In the genomic region with DNA sequence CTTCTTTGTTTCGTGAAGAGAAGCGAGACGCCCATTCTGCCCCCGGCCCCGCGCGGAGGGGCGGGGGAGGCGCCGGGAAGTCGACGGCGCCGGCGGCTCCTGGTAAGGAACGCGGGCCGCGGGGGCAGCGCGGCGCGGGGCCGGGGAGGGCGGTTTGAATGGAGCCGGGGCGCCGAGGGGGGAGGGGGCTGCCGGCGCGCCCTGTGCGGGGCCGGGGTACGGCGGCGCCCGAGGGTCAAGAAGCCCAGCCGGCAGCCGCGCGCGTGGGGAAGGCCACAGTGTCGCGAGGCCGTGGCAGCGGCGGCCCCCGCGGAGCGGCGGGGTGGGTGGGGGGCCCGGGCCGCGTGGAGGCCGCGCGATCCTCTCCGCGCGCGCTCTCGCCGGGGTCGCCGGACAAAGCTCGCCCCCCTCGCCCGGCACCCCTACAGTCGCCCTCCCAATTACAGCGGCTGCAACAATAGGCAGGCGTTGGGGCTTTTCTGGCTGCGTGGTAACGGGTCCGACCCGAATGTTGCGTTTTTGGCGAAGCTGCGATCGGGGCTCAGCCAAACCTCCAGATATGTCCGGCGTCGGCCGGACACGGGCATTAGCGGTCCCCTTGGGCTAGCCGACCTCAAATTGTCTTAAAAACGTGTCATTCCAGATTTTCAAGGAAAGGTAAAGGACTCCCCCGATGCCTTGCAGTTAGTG, we compare ENCODE assay signal across 1 cellular context.
TF ChIP-seq lines count a peak whose summit lies in the region.

No MANE protein-coding gene starts in this region.

TF ChIP-seq in K562, 482 proteins besides CTCF, POLR2A, EP300 and RAD21 (continued from another document and continues in another):
- TF ChIP-seq ARID4B (CRISPR knock-in tag; IDR thresholded peaks at IDR 0.05) (0 out of 2 replicates have a peak, but pooled peaks have one; percentile 28), TEAD4 (IDR thresholded peaks at IDR 0.05; ENCODE audit: low read length) (no peak), TEAD4 (CRISPR knock-in tag; IDR thresholded peaks at IDR 0.05; ENCODE audit: borderline replicate concordance) (no peak), ZNF175 (CRISPR knock-in tag; IDR thresholded peaks at IDR 0.05; ENCODE audit: low read depth) (peak; percentile 21), XRCC5 (IDR thresholded peaks at IDR 0.05; ENCODE audit: low read depth, low read length) (no peak), ZBTB11 (CRISPR knock-in tag; IDR thresholded peaks at IDR 0.05) (peak in 1 of 3 experiments; percentile 86; a peak in 2 of 6 replicates), YBX1 (IDR thresholded peaks at IDR 0.05) (no peak), NCOA2 (IDR thresholded peaks at IDR 0.05; ENCODE audit: partially characterized antibody in 2 of 2) (no peak), ZFPM2 (CRISPR knock-in tag; IDR thresholded peaks at IDR 0.05) (no peak), ZNF184 (CRISPR knock-in tag; IDR thresholded peaks at IDR 0.05) (no peak), SOX6 (IDR thresholded peaks at IDR 0.05) (no peak), MTF1 (CRISPR knock-in tag; IDR thresholded peaks at IDR 0.05; ENCODE audit: borderline replicate concordance) (no peak), ZNF431 (CRISPR knock-in tag; IDR thresholded peaks at IDR 0.05) (no peak), CHD1 (IDR thresholded peaks at IDR 0.05; ENCODE audit: low read length) (no peak), ZHX1 (conservative IDR thresholded peaks at IDR 0.05; ENCODE audit: low read length) (no peak), ZNF41 (CRISPR knock-in tag; conservative IDR thresholded peaks at IDR 0.05) (no peak), CTBP1 (IDR thresholded peaks at IDR 0.05; ENCODE audit: borderline replicate concordance) (no peak), ZNF398 (CRISPR knock-in tag; IDR thresholded peaks at IDR 0.05) (no peak), ZNF584 (CRISPR knock-in tag; IDR thresholded peaks at IDR 0.05; ENCODE audit: low read depth) (peak; percentile 78), ZNF583 (CRISPR knock-in tag; IDR thresholded peaks at IDR 0.05) (no peak; the same call in 1 of the 2 replicates), AFF4 (CRISPR knock-in tag; IDR thresholded peaks at IDR 0.05) (peak; percentile 10; the same call in 1 of the 2 replicates), NRF1 (conservative IDR thresholded peaks at IDR 0.05 in 1 of 2, IDR thresholded peaks at IDR 0.05 in 1 of 2) (no peak), GATAD2B (IDR thresholded peaks at IDR 0.05; ENCODE audit: borderline replicate concordance) (no peak; the same call in none of the 2 replicates), ZSCAN29 (IDR thresholded peaks at IDR 0.05) (no peak), RFX1 (IDR thresholded peaks at IDR 0.05) (no peak), ZKSCAN1 (IDR thresholded peaks at IDR 0.05; ENCODE audit: low read depth, low read length) (no peak)
- TF ChIP-seq, protein P1, sequence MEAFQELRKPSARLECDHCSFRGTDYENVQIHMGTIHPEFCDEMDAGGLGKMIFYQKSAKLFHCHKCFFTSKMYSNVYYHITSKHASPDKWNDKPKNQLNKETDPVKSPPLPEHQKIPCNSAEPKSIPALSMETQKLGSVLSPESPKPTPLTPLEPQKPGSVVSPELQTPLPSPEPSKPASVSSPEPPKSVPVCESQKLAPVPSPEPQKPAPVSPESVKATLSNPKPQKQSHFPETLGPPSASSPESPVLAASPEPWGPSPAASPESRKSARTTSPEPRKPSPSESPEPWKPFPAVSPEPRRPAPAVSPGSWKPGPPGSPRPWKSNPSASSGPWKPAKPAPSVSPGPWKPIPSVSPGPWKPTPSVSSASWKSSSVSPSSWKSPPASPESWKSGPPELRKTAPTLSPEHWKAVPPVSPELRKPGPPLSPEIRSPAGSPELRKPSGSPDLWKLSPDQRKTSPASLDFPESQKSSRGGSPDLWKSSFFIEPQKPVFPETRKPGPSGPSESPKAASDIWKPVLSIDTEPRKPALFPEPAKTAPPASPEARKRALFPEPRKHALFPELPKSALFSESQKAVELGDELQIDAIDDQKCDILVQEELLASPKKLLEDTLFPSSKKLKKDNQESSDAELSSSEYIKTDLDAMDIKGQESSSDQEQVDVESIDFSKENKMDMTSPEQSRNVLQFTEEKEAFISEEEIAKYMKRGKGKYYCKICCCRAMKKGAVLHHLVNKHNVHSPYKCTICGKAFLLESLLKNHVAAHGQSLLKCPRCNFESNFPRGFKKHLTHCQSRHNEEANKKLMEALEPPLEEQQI (IDR thresholded peaks at IDR 0.05), result no peak
- TF ChIP-seq, protein P2, sequence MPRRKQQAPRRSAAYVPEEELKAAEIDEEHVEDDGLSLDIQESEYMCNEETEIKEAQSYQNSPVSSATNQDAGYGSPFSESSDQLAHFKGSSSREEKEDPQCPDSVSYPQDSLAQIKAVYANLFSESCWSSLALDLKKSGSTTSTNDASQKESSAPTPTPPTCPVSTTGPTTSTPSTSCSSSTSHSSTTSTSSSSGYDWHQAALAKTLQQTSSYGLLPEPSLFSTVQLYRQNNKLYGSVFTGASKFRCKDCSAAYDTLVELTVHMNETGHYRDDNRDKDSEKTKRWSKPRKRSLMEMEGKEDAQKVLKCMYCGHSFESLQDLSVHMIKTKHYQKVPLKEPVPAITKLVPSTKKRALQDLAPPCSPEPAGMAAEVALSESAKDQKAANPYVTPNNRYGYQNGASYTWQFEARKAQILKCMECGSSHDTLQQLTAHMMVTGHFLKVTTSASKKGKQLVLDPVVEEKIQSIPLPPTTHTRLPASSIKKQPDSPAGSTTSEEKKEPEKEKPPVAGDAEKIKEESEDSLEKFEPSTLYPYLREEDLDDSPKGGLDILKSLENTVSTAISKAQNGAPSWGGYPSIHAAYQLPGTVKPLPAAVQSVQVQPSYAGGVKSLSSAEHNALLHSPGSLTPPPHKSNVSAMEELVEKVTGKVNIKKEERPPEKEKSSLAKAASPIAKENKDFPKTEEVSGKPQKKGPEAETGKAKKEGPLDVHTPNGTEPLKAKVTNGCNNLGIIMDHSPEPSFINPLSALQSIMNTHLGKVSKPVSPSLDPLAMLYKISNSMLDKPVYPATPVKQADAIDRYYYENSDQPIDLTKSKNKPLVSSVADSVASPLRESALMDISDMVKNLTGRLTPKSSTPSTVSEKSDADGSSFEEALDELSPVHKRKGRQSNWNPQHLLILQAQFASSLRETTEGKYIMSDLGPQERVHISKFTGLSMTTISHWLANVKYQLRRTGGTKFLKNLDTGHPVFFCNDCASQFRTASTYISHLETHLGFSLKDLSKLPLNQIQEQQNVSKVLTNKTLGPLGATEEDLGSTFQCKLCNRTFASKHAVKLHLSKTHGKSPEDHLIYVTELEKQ (CRISPR knock-in tag; IDR thresholded peaks at IDR 0.05), result no peak
